In the genomic region with DNA sequence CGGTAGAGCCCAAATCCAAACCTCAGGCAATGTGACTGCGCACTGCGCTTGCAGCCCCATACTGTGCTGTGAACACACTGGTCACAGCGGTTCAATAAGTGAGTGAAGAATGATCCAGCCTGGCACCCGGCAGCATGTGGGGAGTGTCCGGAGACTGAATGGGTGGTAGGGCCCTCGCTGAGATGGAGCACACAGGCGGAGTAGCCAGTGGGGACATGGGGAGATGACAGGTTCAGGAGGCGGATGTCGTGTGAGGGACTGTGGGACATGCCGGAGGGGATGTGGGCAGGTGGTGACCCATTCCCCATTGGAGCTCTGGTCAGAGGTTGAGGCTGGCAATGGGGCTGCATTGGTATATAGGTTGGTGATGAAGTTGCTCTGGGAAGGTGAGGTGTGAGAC, we compare ENCODE assay signal across 1 cellular context.
TF ChIP-seq lines count a peak whose summit lies in the region.

No MANE protein-coding gene starts in this region.

TF ChIP-seq in HepG2, 621 proteins besides CTCF, POLR2A, EP300 and RAD21:
- TF ChIP-seq ZC3H13 (CRISPR knock-in tag; IDR thresholded peaks at IDR 0.05), result peak; percentile 76; the same call in 1 of the 2 replicates
- no peak for TF ChIP-seq MIER3 (CRISPR knock-in tag; IDR thresholded peaks at IDR 0.05; ENCODE audit: borderline replicate concordance)
- TF ChIP-seq NCOA5 (CRISPR knock-in tag; IDR thresholded peaks at IDR 0.05), result no peak
